Comparison of ENCODE assay signal across 9 cellular contexts in the genomic region with DNA sequence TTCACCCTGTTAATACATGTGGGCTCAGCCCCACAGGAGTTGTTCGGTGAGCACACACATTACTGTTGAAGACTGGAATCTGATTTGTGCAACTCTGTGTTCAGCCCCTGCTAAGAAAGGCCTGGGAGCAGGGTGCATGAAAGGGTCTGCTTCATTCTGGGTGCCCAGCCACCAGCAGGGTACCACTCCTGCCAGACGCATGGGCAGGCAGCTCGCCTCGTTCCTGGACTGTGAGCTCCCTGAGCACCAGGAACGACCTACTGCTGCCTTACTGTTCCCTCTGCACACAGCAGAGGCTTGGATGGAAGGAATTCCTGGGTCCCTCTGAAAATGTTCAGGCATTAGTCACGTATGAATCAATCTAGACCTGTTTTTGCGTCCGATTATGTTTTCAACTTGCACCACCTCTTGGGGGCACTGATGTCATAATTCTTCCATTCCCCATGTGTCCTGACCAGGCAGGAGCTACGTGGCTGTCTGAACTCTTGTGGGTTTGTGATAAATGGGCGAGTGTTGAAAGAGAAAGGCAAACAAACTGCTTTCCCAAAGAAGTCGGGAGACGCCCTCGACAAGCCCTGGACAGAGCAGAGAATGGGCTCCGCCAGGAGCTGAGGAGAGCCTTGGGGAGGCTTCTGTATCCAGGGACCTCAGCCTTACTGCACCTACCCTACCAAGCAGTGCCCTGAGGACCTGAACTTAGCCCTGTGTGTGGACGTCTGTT.
A peak's percentile ranks its signal among the peaks of the same experiment; 100 is the strongest.
DNase-seq lines count a peak whose midpoint lies in the region; ATAC-seq and TF ChIP-seq lines count a peak whose summit lies in the region.
"Had no signal": no experiment of that assay in that cellular context is flagged by ENCODE, and none has a peak within 500 bp of the region (broad histone marks: within the 10 kb centered on the region; RNA-seq: fewer than 3 reads in every experiment).

No MANE protein-coding gene starts in this region.

- H3K79me2 ChIP-seq in MM.1S (ENCODE audit: low read length): no peaks in the 10 kb centered on the region

- H3K4me1 ChIP-seq in lung (ENCODE audit: control insufficient read depth in 2 of 2, insufficient read depth in 2 of 2, low read length in 2 of 2) (peaks cover 8 to 14% of the 10 kb centered on the region in 2 donors), ovary (ENCODE audit: insufficient read depth) (peaks cover 4% of the 10 kb centered on the region), MM.1S (ENCODE audit: low read length) (no peaks in the 10 kb centered on the region)

- no peak for TF ChIP-seq EP300 in ovary (IDR thresholded peaks at IDR 0.05)

- peak overlapping the region; percentile 12 for H3K4me3 Mint-ChIP-seq in activated naive CD8-positive, alpha-beta T cell treated with anti-CD3 and anti-CD28 coated beads for 36 hours
- H3K4me3 Mint-ChIP-seq: neural crest cell had no signal

- H3F3A ChIP-seq in MM.1S (ENCODE audit: insufficient read depth, low read length): no peaks in the 10 kb centered on the region

- peaks cover 14% of the 10 kb centered on the region for H3K27me3 Mint-ChIP-seq in activated naive CD8-positive, alpha-beta T cell treated with anti-CD3 and anti-CD28 coated beads for 36 hours

- no peaks in the 10 kb centered on the region for H3K36me3 ChIP-seq in lung (ENCODE audit: control insufficient read depth in 2 of 2, insufficient read depth in 2 of 2, low read length in 2 of 2)
- H3K36me3 ChIP-seq in ovary: no peaks in the 10 kb centered on the region
- no peaks in the 10 kb centered on the region for H3K36me3 ChIP-seq in MM.1S (replicated peaks; ENCODE audit: insufficient read depth, low read length)

- WGBS in lung, 2 donors: 16 to 23% methylated on average over 15 of the region's 15 CpGs
- 57 to 68% (median 66%) methylated on average over 15 of the region's 15 CpGs for WGBS in ovary, 3 donors

- no peak overlapping the region for H2AFZ ChIP-seq in MM.1S (ENCODE audit: low read length)

- TF ChIP-seq POLR2A in ovary (IDR thresholded peaks at IDR 0.05): no peak

- no peak overlapping the region for H3K9ac ChIP-seq in MM.1S (ENCODE audit: low read length)

- ATAC-seq in lung (ENCODE audit: insufficient read depth, low FRiP score) (peak; percentile 52), HG03342 (IDR thresholded peaks at IDR 0.05; ENCODE audit: unreplicated experiment) (no peak)

- H3K9me3 ChIP-seq in lung (ENCODE audit: control insufficient read depth in 2 of 2, insufficient read depth in 1 of 2, low read length in 1 of 2) (no peaks in the 10 kb centered on the region), ovary (no peaks in the 10 kb centered on the region), MM.1S (replicated peaks; ENCODE audit: insufficient read depth, low read length) (no peaks in the 10 kb centered on the region)

- intact Hi-C loops in ovary (cut with DNase I): no loop called here

- peak; percentile 38 for DNase-seq in ELR (ENCODE audit: low read depth)
- DNase-seq in HPDE6-E6E7 (ENCODE audit: extremely low spot score): peak; percentile 93
- no peak for DNase-seq in activated naive CD8-positive, alpha-beta T cell treated with anti-CD3 and anti-CD28 coated beads for 36 hours
- no peak for DNase-seq in lung (ENCODE audit: low spot score)
- no peak for DNase-seq in cerebellar nuclear complex (lab: John Stamatoyannopoulos, UW)
- DNase-seq in ovary: no peak
- no peak for DNase-seq in MM.1S

- H3K27me3 ChIP-seq in lung (ENCODE audit: control insufficient read depth, insufficient read depth): no peaks in the 10 kb centered on the region
- H3K27me3 ChIP-seq in ovary: no peaks in the 10 kb centered on the region
- no peaks in the 10 kb centered on the region for H3K27me3 ChIP-seq in MM.1S (replicated peaks; ENCODE audit: insufficient read depth, low read length)

- no peaks in the 10 kb centered on the region for H3K9me2 ChIP-seq in MM.1S (replicated peaks; ENCODE audit: insufficient read depth, low read length)

- no peaks in the 10 kb centered on the region for H3K36me3 Mint-ChIP-seq in activated naive CD8-positive, alpha-beta T cell treated with anti-CD3 and anti-CD28 coated beads for 36 hours

- H4K20me1 ChIP-seq in MM.1S (ENCODE audit: insufficient read depth, low read length): no peaks in the 10 kb centered on the region

- no peaks in the 10 kb centered on the region for H3K9me3 Mint-ChIP-seq in activated naive CD8-positive, alpha-beta T cell treated with anti-CD3 and anti-CD28 coated beads for 36 hours
- H3K9me3 Mint-ChIP-seq: neural crest cell had no signal

- H3K4me3 ChIP-seq in lung: no peak overlapping the region
- no peak overlapping the region for H3K4me3 ChIP-seq in ovary
- H3K4me3 ChIP-seq in MM.1S (ENCODE audit: low read length): no peak overlapping the region

- peaks cover 21% of the 10 kb centered on the region for H3K4me1 Mint-ChIP-seq in activated naive CD8-positive, alpha-beta T cell treated with anti-CD3 and anti-CD28 coated beads for 36 hours

- H3K27ac Mint-ChIP-seq in activated naive CD8-positive, alpha-beta T cell treated with anti-CD3 and anti-CD28 coated beads for 36 hours: peak overlapping the region; percentile 57

- TF ChIP-seq CTCF in lung (IDR thresholded peaks at IDR 0.05; ENCODE audit: control extremely low read depth, extremely low read depth) (no peak), ovary (IDR thresholded peaks at IDR 0.05) (no peak), MM.1S (IDR thresholded peaks at IDR 0.05; ENCODE audit: low read length) (no peak)

- peak overlapping the region in 1 of 2 donors; percentile 85 for H3K27ac ChIP-seq in lung (ENCODE audit: low read depth in 1 of 2, low read length in 1 of 2)
- no peak overlapping the region for H3K27ac ChIP-seq in ovary
- no peak overlapping the region for H3K27ac ChIP-seq in MM.1S (ENCODE audit: low read length)

- no peak overlapping the region for H3K4me2 ChIP-seq in MM.1S (ENCODE audit: low read depth, low read length)

Comparison
In these comparisons a context has a peak if more than half of its experiments do, and no peak if none do; other contexts are left out.
1. DNase-seq: peak in ELR (single experiment) and HPDE6-E6E7 (single experiment); none in activated naive CD8-positive, alpha-beta T cell treated with anti-CD3 and anti-CD28 coated beads for 36 hours (single experiment), lung (single experiment), cerebellar nuclear complex (0 of 2), ovary (0 of 5) and MM.1S (single experiment).